10 cellular contexts compared by ENCODE assay signal in genomic region chr5:121273818-121274433, GRCh38.
A peak's percentile ranks its signal among the peaks of the same experiment; 100 is the strongest.
DNase-seq lines count a peak whose midpoint lies in the region; ATAC-seq and TF ChIP-seq lines count a peak whose summit lies in the region.
"Had no signal": no experiment of that assay in that cellular context is flagged by ENCODE, and none has a peak within 500 bp of the region (broad histone marks: within the 10 kb centered on the region; RNA-seq: fewer than 3 reads in every experiment).

No MANE protein-coding gene starts in this region.

- TF ChIP-seq POLR2A in HCT116 (IDR thresholded peaks at IDR 0.05; ENCODE audit: borderline replicate concordance, extremely low read depth, insufficient read depth, insufficient read length) (no peak), testis (IDR thresholded peaks at IDR 0.05) (no peak)

- WGBS in smooth muscle cell (ENCODE audit: low lambda C conversion rate), result 0% methylated on average over 2 of the region's 2 CpGs
- 64 to 76% methylated on average over 2 of the region's 2 CpGs for WGBS in testis, 2 donors

- no peak overlapping the region for H3K27ac Mint-ChIP-seq in activated CD4-positive, alpha-beta T cell treated with anti-CD3 and anti-CD28 coated beads, Interleukin-2, amount 10 ng/mL, durations not matched to agents 7 days and 5 days

- peak overlapping the region; percentile 43 for H3K9ac ChIP-seq in HCT116 (ENCODE audit: low read length)
- H3K9ac ChIP-seq in smooth muscle cell (ENCODE audit: low read depth), result peak overlapping the region; percentile 65

- TF ChIP-seq CTCF in HCT116 (IDR thresholded peaks at IDR 0.05 in 2 of 3, conservative IDR thresholded peaks at IDR 0.05 in 1 of 3; ENCODE audit: borderline replicate concordance in 1 of 3, insufficient read depth in 1 of 3, low read depth in 2 of 3, low read length in 2 of 3) (no peak), RWPE1 (conservative IDR thresholded peaks at IDR 0.05; ENCODE audit: low read depth) (no peak), smooth muscle cell (IDR thresholded peaks at IDR 0.05; ENCODE audit: borderline replicate concordance, insufficient read depth, poor library complexity, severe bottlenecking) (no peak), testis (IDR thresholded peaks at IDR 0.05) (no peak)

- no peaks in the 10 kb centered on the region for H3K9me2 ChIP-seq in HCT116 (ENCODE audit: insufficient read depth)

- H3K4me3 ChIP-seq in HCT116 (replicated peaks in 1 of 2; ENCODE audit: low read depth in 1 of 2, low read length in 2 of 2) (peak overlapping the region in 1 of 2 experiments; percentile 24; a peak in 1 of 4 replicates), smooth muscle cell (no peak overlapping the region), testis (no peak overlapping the region)

- no peaks in the 10 kb centered on the region for H3K79me2 ChIP-seq in HCT116 (ENCODE audit: insufficient read depth, low read length)
- H3K79me2 ChIP-seq in smooth muscle cell (ENCODE audit: low read depth), result no peaks in the 10 kb centered on the region

- RAD21 ChIA-PET in HCT116 (lab: Charles Lee; ENCODE audit: low non-redundant PET in 1 of 2, low total read pairs in 2 of 2, uncharacterized antibody in 2 of 2, unreplicated experiment in 2 of 2), result no interaction called here

- no peaks in the 10 kb centered on the region for H3K27me3 Mint-ChIP-seq in activated CD4-positive, alpha-beta T cell treated with anti-CD3 and anti-CD28 coated beads, Interleukin-2, amount 10 ng/mL, durations not matched to agents 7 days and 5 days

- no peaks in the 10 kb centered on the region for H3K9me3 ChIP-seq in HCT116 (ENCODE audit: control insufficient read depth in 1 of 2, insufficient read depth in 1 of 2, low read depth in 1 of 2, low read length in 2 of 2)
- no peaks in the 10 kb centered on the region for H3K9me3 ChIP-seq in smooth muscle cell (replicated peaks; ENCODE audit: low read depth)
- H3K9me3 ChIP-seq in testis, result no peaks in the 10 kb centered on the region

- peak overlapping the region; percentile 69 for H3K4me2 ChIP-seq in HCT116 (ENCODE audit: low read length)
- peak overlapping the region; percentile 80 for H3K4me2 ChIP-seq in smooth muscle cell

- no TSS peak for BruUV-seq in HCT116 (replicated peaks; lab: Mats Ljungman, UMichigan)

- H3K4me3 Mint-ChIP-seq in activated CD4-positive, alpha-beta T cell treated with anti-CD3 and anti-CD28 coated beads, Interleukin-2, amount 10 ng/mL, durations not matched to agents 7 days and 5 days, result no peak overlapping the region

- H3F3A ChIP-seq in smooth muscle cell (ENCODE audit: low read depth), result no peaks in the 10 kb centered on the region

- peak; percentile 99 for ATAC-seq in HCT116

- H3K27me3 ChIP-seq in HCT116 (ENCODE audit: insufficient read depth, low read length) (no peaks in the 10 kb centered on the region), smooth muscle cell (ENCODE audit: low read depth) (no peaks in the 10 kb centered on the region), testis (no peaks in the 10 kb centered on the region)

- intact Hi-C loops in HCT116 (cut with micrococcal nuclease), result no loop called here
- intact Hi-C loops in testis (cut with DNase I; ENCODE audit: low total_unique reads), result no loop called here

- CTCF ChIA-PET in HCT116 (lab: Charles Lee) (no interaction called here), RWPE1 (lab: Yijun Ruan, JAX) (no interaction called here)
- CTCF ChIA-PET in activated CD4-positive, alpha-beta T cell treated with anti-CD3 and anti-CD28 coated beads, Interleukin-2, amount 10 ng/mL, durations not matched to agents 7 days and 5 days (lab: Charles Lee), result no interaction called here

- H3K9me3 Mint-ChIP-seq in activated CD4-positive, alpha-beta T cell treated with anti-CD3 and anti-CD28 coated beads, Interleukin-2, amount 10 ng/mL, durations not matched to agents 7 days and 5 days, result no peaks in the 10 kb centered on the region

- TF ChIP-seq RAD21 in HCT116 (IDR thresholded peaks at IDR 0.05; ENCODE audit: low read depth), result no peak

- H3K36me3 Mint-ChIP-seq in activated CD4-positive, alpha-beta T cell treated with anti-CD3 and anti-CD28 coated beads, Interleukin-2, amount 10 ng/mL, durations not matched to agents 7 days and 5 days (ENCODE audit: low read depth), result no peaks in the 10 kb centered on the region

- H3K4me1 ChIP-seq in HCT116 (ENCODE audit: control insufficient read depth in 1 of 2, insufficient read depth in 2 of 2, low read length in 2 of 2), result peaks cover 7 to 9% of the 10 kb centered on the region in 2 experiments
- peaks cover 4% of the 10 kb centered on the region for H3K4me1 ChIP-seq in smooth muscle cell (ENCODE audit: low read depth)
- no peaks in the 10 kb centered on the region for H3K4me1 ChIP-seq in testis

- H3K36me3 ChIP-seq in HCT116 (ENCODE audit: control insufficient read depth in 1 of 2, insufficient read depth in 2 of 2, low read length in 2 of 2) (no peaks in the 10 kb centered on the region), smooth muscle cell (ENCODE audit: low read depth) (no peaks in the 10 kb centered on the region), testis (ENCODE audit: low read depth, missing control alignments) (no peaks in the 10 kb centered on the region)

- H2AFZ ChIP-seq in HCT116 (ENCODE audit: low read depth, low read length, poor library complexity, severe bottlenecking) (peak overlapping the region; percentile 98), smooth muscle cell (ENCODE audit: low read depth) (no peak overlapping the region)

- POLR2A ChIA-PET in HCT116 (lab: Charles Lee) (no interaction called here), RWPE1 (lab: Yijun Ruan, JAX; ENCODE audit: low non-redundant PET) (no interaction called here)
- POLR2A ChIA-PET in activated CD4-positive, alpha-beta T cell treated with anti-CD3 and anti-CD28 coated beads, Interleukin-2, amount 10 ng/mL, durations not matched to agents 7 days and 5 days (lab: Charles Lee), result no interaction called here

- H4K20me1 ChIP-seq in HCT116 (ENCODE audit: insufficient read depth), result no peaks in the 10 kb centered on the region
- no peaks in the 10 kb centered on the region for H4K20me1 ChIP-seq in smooth muscle cell (ENCODE audit: low read depth)

- H3K4me1 Mint-ChIP-seq in activated CD4-positive, alpha-beta T cell treated with anti-CD3 and anti-CD28 coated beads, Interleukin-2, amount 10 ng/mL, durations not matched to agents 7 days and 5 days, result no peaks in the 10 kb centered on the region

- H3K27ac ChIP-seq in HCT116 (ENCODE audit: low read depth, low read length) (no peak overlapping the region), RWPE1 (no peak overlapping the region), smooth muscle cell (ENCODE audit: low read depth) (peak overlapping the region; percentile 90), testis (no peak overlapping the region)

- DNase-seq in HCT116 (ENCODE audit: low read depth, low spot score) (peak; percentile 74), RWPE1 (ENCODE audit: low spot score) (peak; percentile 84), fibroblast of gingiva (ENCODE audit: low read depth) (peak; percentile 87), smooth muscle cell (lab: John Stamatoyannopoulos, UW; ENCODE audit: unreplicated experiment) (no peak), NCI-H1092 treated with DMSO at 0.1 percent for 48 hours (lab: John Stamatoyannopoulos, UW) (no peak), testis (no peak)
- DNase-seq in activated CD4-positive, alpha-beta T cell treated with anti-CD3 and anti-CD28 coated beads, Interleukin-2, amount 10 ng/mL, durations not matched to agents 7 days and 5 days, result no peak
- DNase-seq: activated gamma-delta T cell; RPMI8226; stimulated activated CD4-positive, alpha-beta T cell treated with anti-CD3 and anti-CD28 coated beads, Interleukin-4, amount 100 ng/mL, for 4 hours had no signal

TF ChIP-seq in HCT116, 20 proteins besides CTCF, POLR2A, EP300 and RAD21:
- 0 out of 2 replicates have a peak, but pooled peaks have one; percentile 45 for TF ChIP-seq CEBPB (IDR thresholded peaks at IDR 0.05; ENCODE audit: low read depth)
- peak; percentile 90 for TF ChIP-seq FOSL1 (IDR thresholded peaks at IDR 0.05; ENCODE audit: low read depth)
- TF ChIP-seq SIN3A (IDR thresholded peaks at IDR 0.05; ENCODE audit: low read depth), result no peak
- peak; percentile 60; the same call in 1 of the 2 replicates for TF ChIP-seq SRF (IDR thresholded peaks at IDR 0.05; ENCODE audit: low read depth)
- TF ChIP-seq MAX (IDR thresholded peaks at IDR 0.05), result peak; percentile 44; the same call in 1 of the 2 replicates
- peak; percentile 75 for TF ChIP-seq SP1 (IDR thresholded peaks at IDR 0.05; ENCODE audit: low read depth)
- TF ChIP-seq JUND (IDR thresholded peaks at IDR 0.05), result peak; percentile 81
- TF ChIP-seq EZH2 (IDR thresholded peaks at IDR 0.05), result no peak
- TF ChIP-seq EGR1 (IDR thresholded peaks at IDR 0.05; ENCODE audit: low read depth), result peak; percentile 24; the same call in 1 of the 2 replicates
- no peak for TF ChIP-seq YY1 (IDR thresholded peaks at IDR 0.05; ENCODE audit: extremely low read depth, insufficient replicate concordance, low read depth, low read length)
- TF ChIP-seq TCF7L2 (IDR thresholded peaks at IDR 0.05; ENCODE audit: borderline replicate concordance, extremely low read depth, insufficient read depth, insufficient read length), result peak; percentile 18
- TF ChIP-seq CBX3 (IDR thresholded peaks at IDR 0.05; ENCODE audit: low read depth), result peak; percentile 69; the same call in 1 of the 2 replicates

Comparison
In these comparisons a context has a peak if more than half of its experiments do, and no peak if none do; other contexts are left out.
1. DNase-seq: peak in HCT116 (single experiment), RWPE1 (single experiment) and fibroblast of gingiva (single experiment); none in smooth muscle cell (single experiment), activated CD4-positive, alpha-beta T cell treated with anti-CD3 and anti-CD28 coated beads, Interleukin-2, amount 10 ng/mL, durations not matched to agents 7 days and 5 days (single experiment), NCI-H1092 treated with DMSO at 0.1 percent for 48 hours (single experiment) and testis (single experiment).